In the genomic region with DNA sequence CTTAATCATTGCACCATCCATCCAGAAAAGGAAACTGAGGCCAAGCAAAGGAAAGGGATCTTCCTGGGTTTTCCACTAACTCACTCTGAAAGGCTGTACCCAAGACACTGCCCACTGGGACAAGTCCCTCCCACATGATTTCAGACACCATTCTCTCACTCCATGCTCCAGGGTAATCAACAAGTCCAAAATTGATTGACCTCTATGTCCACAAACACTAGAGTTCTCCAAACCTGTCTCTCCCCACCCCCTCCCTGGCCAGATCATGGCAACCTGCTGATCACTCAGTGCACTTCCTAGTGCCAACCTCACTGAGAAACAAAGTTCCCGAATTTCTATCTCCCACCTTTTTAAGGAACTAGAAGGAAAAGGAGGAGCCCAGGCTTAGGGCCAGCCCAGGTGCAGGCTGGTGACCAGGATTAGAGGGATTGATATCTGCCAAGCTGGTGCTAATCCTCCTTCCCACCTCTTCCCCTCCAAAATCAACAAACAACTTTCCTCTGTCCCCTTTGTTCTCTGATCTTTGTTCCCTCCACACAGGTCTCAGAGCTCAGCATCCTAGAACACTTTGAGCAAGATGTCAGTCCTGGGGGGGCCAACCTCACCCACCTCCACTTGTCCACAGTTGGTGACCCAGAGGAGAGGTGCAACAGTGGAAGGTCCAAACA, we compare ENCODE assay signal across 33 cellular contexts. TPM values are rescaled to one million over a fixed set of nuclear protein-coding genes. Genes with fewer than 3 reads are reported as not detected.
"Had no signal": no experiment of that assay in that cellular context is flagged by ENCODE, and none has a peak within 500 bp of the region (broad histone marks: within the 10 kb centered on the region; RNA-seq: fewer than 3 reads in every experiment).

No MANE protein-coding gene starts in this region.

- H3K27me3 ChIP-seq: ovary, testis had no signal

- H3K4me3 ChIP-seq: neural progenitor cell, ovary, psoas muscle, skin epidermis, smooth muscle cell, spleen, suprapubic skin, testis, tibial artery, transverse colon, upper lobe of right lung, uterus had no signal

- H3K79me2 ChIP-seq: parathyroid adenoma had no signal

- ATAC-seq: natural killer cell; psoas muscle; right cardiac atrium; sciatic nerve; stimulated activated memory B cell treated with anti-CD40 and anti-IgM and Interleukin-4, amounts not matched to agents 10 μg/mL and 1 μg/mL and 100 μg/mL, for 72 hours; stimulated activated naive CD8-positive, alpha-beta T cell treated with anti-CD3 and anti-CD28 coated beads, Interleukin-15, amount 100 ng/mL, for 72 hours; stimulated activated naive CD8-positive, alpha-beta T cell treated with anti-CD3 and anti-CD28 coated beads, Interleukin-15, Interleukin-2, amounts not matched to agents 100 U/mL and 50 U/mL, for 24 hours; upper lobe of right lung had no signal

- DNase-seq: natural killer cell; occipital lobe; ovary; posterior cingulate gyrus; psoas muscle; right cardiac atrium; spleen; stimulated activated CD4-positive, alpha-beta T cell treated with anti-CD3 and anti-CD28 coated beads, Interleukin-12 subunit alpha, Interleukin-12 subunit beta, amount 100 ng/mL, for 4 hours; stimulated activated CD4-positive, alpha-beta T cell treated with anti-CD3 and anti-CD28 coated beads, Interleukin-1b, Interleukin-23, amount 100 ng/mL, for 48 hours; stimulated activated CD4-positive, alpha-beta T cell treated with anti-CD3 and anti-CD28 coated beads, Interleukin-4, amount 100 ng/mL, for 1 hour; stimulated activated CD4-positive, alpha-beta T cell treated with anti-CD3 and anti-CD28 coated beads, Interleukin-4, amount 100 ng/mL, for 4 hours; stimulated activated CD8-positive, alpha-beta memory T cell treated with anti-CD3 and anti-CD28 coated beads, Interleukin-4, amount 100 ng/mL, for 48 hours; stimulated activated naive CD4-positive, alpha-beta T cell; stimulated activated naive CD8-positive, alpha-beta T cell treated with anti-CD3 and anti-CD28 coated beads, Interleukin-15, amount 100 ng/mL, for 72 hours; stimulated activated naive CD8-positive, alpha-beta T cell treated with anti-CD3 and anti-CD28 coated beads, Interleukin-15, Interleukin-2, amounts not matched to agents 100 U/mL and 50 U/mL, for 24 hours; substantia nigra; testis; tibial artery; transverse colon; upper lobe of right lung; uterus had no signal

- H2AFZ ChIP-seq: neural progenitor cell, parathyroid adenoma had no signal

- H3K27ac ChIP-seq: neural progenitor cell, ovary, parathyroid adenoma, psoas muscle, skin epidermis, spleen, suprapubic skin, testis, tibial artery, transverse colon, upper lobe of right lung, uterus had no signal

- H3K4me2 ChIP-seq: neural progenitor cell, smooth muscle cell had no signal

- H3K9me3 ChIP-seq: ovary, psoas muscle, suprapubic skin, testis, tibial artery, transverse colon, upper lobe of right lung, uterus had no signal

- H3K36me3 ChIP-seq: neural progenitor cell, ovary, spleen, suprapubic skin, tibial artery, transverse colon, upper lobe of right lung, uterus had no signal

- H3K9ac ChIP-seq: neural progenitor cell, parathyroid adenoma had no signal

- H3K4me1 ChIP-seq: parathyroid adenoma, psoas muscle, spleen, suprapubic skin, testis, transverse colon, upper lobe of right lung, uterus had no signal

RNA-seq across cellular contexts. Expression of a gene that starts 2.4 kb away (rescaled TPM):
- total RNA-seq: natural killer cell, occipital lobe, osteoblast, ovary, psoas muscle, renal cortical epithelial cell, right cardiac atrium, sciatic nerve, smooth muscle cell, spleen, suprapubic skin, transverse colon, upper lobe of right lung, urinary bladder, uterus had no signal
- polyA plus RNA-seq: neural cell, ovary, psoas muscle, right cardiac atrium, smooth muscle cell, spleen had no signal

RNA-seq across cellular contexts. Expression of a gene that starts 28.4 kb away (rescaled TPM):
- total RNA-seq: occipital lobe, osteoblast, ovary, progenitor cell of endocrine pancreas, psoas muscle, renal cortical epithelial cell, right cardiac atrium, sciatic nerve, smooth muscle cell, spleen, suprapubic skin, transverse colon, upper lobe of right lung, urinary bladder, uterus had no signal
- polyA plus RNA-seq: neural cell, ovary, psoas muscle, right cardiac atrium, smooth muscle cell, spleen, urinary bladder had no signal
